ENCODE assay signal across 2 cellular contexts in genomic region chr4:26701786-26702227, GRCh38.
TF ChIP-seq lines count a peak whose summit lies in the region.

No MANE protein-coding gene starts in this region.

TF ChIP-seq in K562, 482 proteins besides CTCF, POLR2A, EP300 and RAD21 (continued from another document and continues in another):
- no peak for TF ChIP-seq RREB1 (CRISPR knock-in tag; IDR thresholded peaks at IDR 0.05)
- TF ChIP-seq ATF4 (CRISPR knock-in tag; IDR thresholded peaks at IDR 0.05) = peak; percentile 47; the same call in 1 of the 2 replicates
- no peak for TF ChIP-seq GATAD2A (IDR thresholded peaks at IDR 0.05)
- TF ChIP-seq NCOR1 (IDR thresholded peaks at IDR 0.05) = peak; percentile 91
- no peak for TF ChIP-seq PURB (CRISPR knock-in tag; IDR thresholded peaks at IDR 0.05; ENCODE audit: low read depth)
- 0 out of 2 replicates have a peak, but pooled peaks have one; percentile 26 for TF ChIP-seq LCOR (CRISPR knock-in tag; IDR thresholded peaks at IDR 0.05)
- TF ChIP-seq MIER1 (IDR thresholded peaks at IDR 0.05; ENCODE audit: low read depth) = no peak
- TF ChIP-seq TAF7 (tag; IDR thresholded peaks at IDR 0.05) = no peak

TF ChIP-seq in GM23338, 12 proteins besides CTCF, POLR2A, EP300 and RAD21:
- no peak for TF ChIP-seq ZNF462 (CRISPR knock-in tag; IDR thresholded peaks at IDR 0.05)
- TF ChIP-seq EZH2phosphoT487 (IDR thresholded peaks at IDR 0.05; ENCODE audit: unreplicated experiment) = no peak
- no peak for TF ChIP-seq NANOG (IDR thresholded peaks at IDR 0.05; ENCODE audit: borderline replicate concordance)
- TF ChIP-seq ZNF114 (CRISPR knock-in tag; IDR thresholded peaks at IDR 0.05) = no peak
- no peak for TF ChIP-seq ZNF331 (CRISPR knock-in tag; IDR thresholded peaks at IDR 0.05; ENCODE audit: low read depth)
- no peak for TF ChIP-seq ETS1 (IDR thresholded peaks at IDR 0.05)
- no peak for TF ChIP-seq STAT1 (IDR thresholded peaks at IDR 0.05; ENCODE audit: unreplicated experiment)
- no peak for TF ChIP-seq JUNB (IDR thresholded peaks at IDR 0.05; ENCODE audit: unreplicated experiment)
- TF ChIP-seq REST (IDR thresholded peaks at IDR 0.05; ENCODE audit: unreplicated experiment) = no peak
- TF ChIP-seq CREB1 (CRISPR knock-in tag; IDR thresholded peaks at IDR 0.05; ENCODE audit: low read depth) = no peak
- TF ChIP-seq POLR2AphosphoS5 (IDR thresholded peaks at IDR 0.05; ENCODE audit: low read depth) = no peak
- TF ChIP-seq EZH2 (IDR thresholded peaks at IDR 0.05; ENCODE audit: low read depth, unreplicated experiment) = no peak
